8 cellular contexts compared by ENCODE assay signal in the genomic region with DNA sequence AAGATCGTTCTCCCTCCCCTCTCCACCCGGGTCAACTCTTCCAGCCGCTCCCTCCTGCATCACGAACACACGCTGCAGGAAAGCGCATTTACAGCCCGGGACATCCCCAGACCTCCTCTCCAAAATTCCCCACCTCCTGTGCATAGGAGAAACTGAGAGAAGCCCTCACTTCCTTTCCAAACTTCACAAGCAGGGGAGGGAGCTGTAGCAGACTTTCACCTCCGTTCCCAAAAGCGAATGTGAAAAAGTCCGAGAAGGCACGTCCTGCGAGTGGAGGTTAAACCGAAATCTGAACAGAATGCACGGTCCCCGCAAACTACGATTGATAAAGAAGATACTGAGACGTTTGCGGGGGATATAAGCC. TPM values are rescaled to one million over a fixed set of nuclear protein-coding genes. Genes with fewer than 3 reads are reported as not detected.
DNase-seq lines count a peak whose midpoint lies in the region; ATAC-seq and TF ChIP-seq lines count a peak whose summit lies in the region.

No MANE protein-coding gene starts in this region.

- H2AFZ ChIP-seq in osteoblast (ENCODE audit: low read length) = peak overlapping the region; percentile 96

- peaks cover 9% of the 10 kb centered on the region for H3K27me3 Mint-ChIP-seq in activated CD8-positive, alpha-beta memory T cell treated with anti-CD3 and anti-CD28 coated beads, Interleukin-2, amount 10 ng/mL, durations not matched to agents 7 days and 5 days

- peaks cover 8% of the 10 kb centered on the region for H3K36me3 ChIP-seq in osteoblast (ENCODE audit: insufficient read depth, low read length)

- peaks cover 17% of the 10 kb centered on the region for H3K36me3 Mint-ChIP-seq in activated CD8-positive, alpha-beta memory T cell treated with anti-CD3 and anti-CD28 coated beads, Interleukin-2, amount 10 ng/mL, durations not matched to agents 7 days and 5 days

- CTCF ChIA-PET in activated CD8-positive, alpha-beta memory T cell treated with anti-CD3 and anti-CD28 coated beads, Interleukin-2, amount 10 ng/mL, durations not matched to agents 7 days and 5 days (lab: Charles Lee) = interaction anchor here (1.1 to 1.4 kb wide), 5 partner anchors 12 to 440 kb away, joined by 3 read pairs; no protein-coding TSS in a partner anchor

- H3K9me3 ChIP-seq in osteoblast (ENCODE audit: low read depth, low read length) = no peaks in the 10 kb centered on the region

- H3K27ac Mint-ChIP-seq in activated CD8-positive, alpha-beta memory T cell treated with anti-CD3 and anti-CD28 coated beads, Interleukin-2, amount 10 ng/mL, durations not matched to agents 7 days and 5 days = peak overlapping the region; percentile 87

- peaks cover 15% of the 10 kb centered on the region for H3K4me1 ChIP-seq in foreskin keratinocyte
- H3K4me1 ChIP-seq in osteoblast (ENCODE audit: insufficient read depth, low read length) = peaks cover 25% of the 10 kb centered on the region

- no peaks in the 10 kb centered on the region for H3K9me3 Mint-ChIP-seq in activated CD8-positive, alpha-beta memory T cell treated with anti-CD3 and anti-CD28 coated beads, Interleukin-2, amount 10 ng/mL, durations not matched to agents 7 days and 5 days (ENCODE audit: low read depth)

- H3K4me1 Mint-ChIP-seq in activated CD8-positive, alpha-beta memory T cell treated with anti-CD3 and anti-CD28 coated beads, Interleukin-2, amount 10 ng/mL, durations not matched to agents 7 days and 5 days = peaks cover 31% of the 10 kb centered on the region

- H3K4me2 ChIP-seq in osteoblast (ENCODE audit: insufficient read depth, low read length) = peak overlapping the region; percentile 75

- H4K20me1 ChIP-seq in osteoblast (ENCODE audit: insufficient read depth, low read length) = no peaks in the 10 kb centered on the region

- H3K27ac ChIP-seq in foreskin keratinocyte = peak overlapping the region; percentile 68
- peak overlapping the region; percentile 91 for H3K27ac ChIP-seq in osteoblast (ENCODE audit: low read depth, low read length)

- peaks cover 51% of the 10 kb centered on the region for H3K79me2 ChIP-seq in osteoblast (ENCODE audit: insufficient read depth, low read length)

- peak overlapping the region; percentile 98 for H3K4me3 ChIP-seq in osteoblast (ENCODE audit: insufficient read depth, low read length)

- H3K27me3 ChIP-seq in foreskin keratinocyte = no peaks in the 10 kb centered on the region
- no peaks in the 10 kb centered on the region for H3K27me3 ChIP-seq in osteoblast (ENCODE audit: insufficient read depth, low read length)

- no peak for TF ChIP-seq CTCF in foreskin keratinocyte (conservative IDR thresholded peaks at IDR 0.05)
- no peak for TF ChIP-seq CTCF in osteoblast (IDR thresholded peaks at IDR 0.05; ENCODE audit: extremely low read depth, low read depth, low read length)

- ATAC-seq in activated CD8-positive, alpha-beta memory T cell treated with anti-CD3 and anti-CD28 coated beads, Interleukin-2, amount 10 ng/mL, durations not matched to agents 7 days and 5 days = peak; percentile 59
- ATAC-seq in foreskin keratinocyte = peak; percentile 47

- peak overlapping the region; percentile 91 for H3K4me3 Mint-ChIP-seq in activated CD8-positive, alpha-beta memory T cell treated with anti-CD3 and anti-CD28 coated beads, Interleukin-2, amount 10 ng/mL, durations not matched to agents 7 days and 5 days

- peak; percentile 52 for DNase-seq in activated CD8-positive, alpha-beta memory T cell treated with anti-CD3 and anti-CD28 coated beads, Interleukin-2, amount 10 ng/mL, durations not matched to agents 7 days and 5 days
- no peak for DNase-seq in activated CD8-positive, alpha-beta memory T cell treated with anti-CD3 and anti-CD28 coated beads for 24 hours
- DNase-seq in HK-2 (ENCODE audit: unreplicated experiment) = peak; percentile 50
- DNase-seq in activated CD4-positive, alpha-beta T cell treated with anti-CD3 and anti-CD28 coated beads, Interleukin-2, amount 50 U/mL, for 48 hours = peak; percentile 41 to 60
- peak in 1 of 2 donors; percentile 50 for DNase-seq in foreskin keratinocyte
- peak; percentile 86 for DNase-seq in osteoblast (ENCODE audit: insufficient read length, low spot score, missing footprints)
- no peak for DNase-seq in NCI-H510A (lab: John Stamatoyannopoulos, UW)
- no peak for DNase-seq in COR-L47 (lab: John Stamatoyannopoulos, UW)

RNA-seq across cellular contexts. Expression of a gene that starts 0.5 kb away (rescaled TPM):
- total RNA-seq in activated CD8-positive, alpha-beta memory T cell treated with anti-CD3 and anti-CD28 coated beads, Interleukin-2, amount 10 ng/mL, durations not matched to agents 7 days and 5 days = 10 to 100 TPM; 18.9 to 48.3 TPM
- total RNA-seq in foreskin keratinocyte (44.6 and 65.0 TPM in 2 replicates), osteoblast (239 and 273 TPM in 2 replicates)
- 8.3 and 11.3 TPM in 2 replicates for polyA plus RNA-seq in foreskin keratinocyte

Comparison
In these comparisons a context has a peak if more than half of its experiments do, and no peak if none do; other contexts are left out.
1. DNase-seq: peak in activated CD8-positive, alpha-beta memory T cell treated with anti-CD3 and anti-CD28 coated beads, Interleukin-2, amount 10 ng/mL, durations not matched to agents 7 days and 5 days (single experiment), HK-2 (single experiment), activated CD4-positive, alpha-beta T cell treated with anti-CD3 and anti-CD28 coated beads, Interleukin-2, amount 50 U/mL, for 48 hours (2 of 2) and osteoblast (single experiment); none in activated CD8-positive, alpha-beta memory T cell treated with anti-CD3 and anti-CD28 coated beads for 24 hours (single experiment), NCI-H510A (single experiment) and COR-L47 (single experiment).